Comparison of ENCODE assay signal across 13 cellular contexts in genomic region chr10:74929197-74929596, GRCh38.
DNase-seq lines count a peak whose midpoint lies in the region; ATAC-seq, FAIRE-seq and TF ChIP-seq lines count a peak whose summit lies in the region.
"Had no signal": no experiment of that assay in that cellular context is flagged by ENCODE, and none has a peak within 500 bp of the region (broad histone marks: within the 10 kb centered on the region; RNA-seq: fewer than 3 reads in every experiment).

No MANE protein-coding gene starts in this region.

- H3K9me3 Mint-ChIP-seq in CD14-positive monocyte, result no peaks in the 10 kb centered on the region
- H3K9me3 Mint-ChIP-seq: T-helper 2 cell treated with Interferon-gamma antibody and Interleukin-4, amounts not matched to agents 5 μg/mL and 100 μg/mL, for 36 hours had no signal

- 61 to 65% methylated on average over 5 of the region's 5 CpGs for WGBS in tibial nerve, 2 donors

- ATAC-seq in lower lobe of right lung (peak in 1 of 2 donors; percentile 31), GM18511 (IDR thresholded peaks at IDR 0.05; ENCODE audit: unreplicated experiment) (no peak)

- H3K27ac ChIP-seq in lower lobe of right lung (peak overlapping the region; percentile 36), tibial nerve (peak overlapping the region in 3 of 4 donors; percentile 20 to 90 (median 81))

- H3K9me3 ChIP-seq in lower lobe of right lung (no peaks in the 10 kb centered on the region), tibial nerve (no peaks in the 10 kb centered on the region)
- H3K9me3 ChIP-seq: right lobe of liver had no signal

- TF ChIP-seq EP300 in tibial nerve (IDR thresholded peaks at IDR 0.05), result no peak

- H3K36me3 ChIP-seq in lower lobe of right lung (no peaks in the 10 kb centered on the region), tibial nerve (no peaks in the 10 kb centered on the region)
- H3K36me3 ChIP-seq: right lobe of liver had no signal

- peaks cover 0 to 2% of the 10 kb centered on the region in 2 donors for H3K36me3 Mint-ChIP-seq in CD14-positive monocyte

- intact Hi-C loops in lower lobe of right lung (cut with DNase I), result no loop called here
- intact Hi-C loops in CD14-positive monocyte (cut with micrococcal nuclease), result no loop called here

- peaks cover 60% of the 10 kb centered on the region for H3K4me1 ChIP-seq in lower lobe of right lung
- peaks cover 0 to 85% (median 35%) of the 10 kb centered on the region in 4 donors for H3K4me1 ChIP-seq in tibial nerve

- H3K4me3 ChIP-seq in lower lobe of right lung, result no peak overlapping the region
- no peak overlapping the region for H3K4me3 ChIP-seq in tibial nerve
- H3K4me3 ChIP-seq: right lobe of liver had no signal

- no peak for FAIRE-seq in RCC 7860 (lab: Jason Lieb, UNC)

- TF ChIP-seq CTCF in lower lobe of right lung (IDR thresholded peaks at IDR 0.05), result no peak
- TF ChIP-seq CTCF in tibial nerve (IDR thresholded peaks at IDR 0.05), result no peak
- no peak for TF ChIP-seq CTCF in CD14-positive monocyte (IDR thresholded peaks at IDR 0.05)

- H3K27ac Mint-ChIP-seq in CD14-positive monocyte, result no peak overlapping the region
- H3K27ac Mint-ChIP-seq: T-helper 2 cell treated with Interferon-gamma antibody and Interleukin-4, amounts not matched to agents 5 μg/mL and 100 μg/mL, for 36 hours had no signal

- TF ChIP-seq POLR2A in tibial nerve (IDR thresholded peaks at IDR 0.05), result no peak

- no peaks in the 10 kb centered on the region for H3K27me3 ChIP-seq in lower lobe of right lung (ENCODE audit: low read depth)
- H3K27me3 ChIP-seq in tibial nerve, result no peaks in the 10 kb centered on the region
- H3K27me3 ChIP-seq: right lobe of liver had no signal

- no peaks in the 10 kb centered on the region for H3K27me3 Mint-ChIP-seq in CD14-positive monocyte (ENCODE audit: low read depth in 3 of 3)

- DNase-seq in M059J (ENCODE audit: low read depth), result peak; percentile 59
- DNase-seq in cerebellar cortex (ENCODE audit: low spot score), result peak; percentile 44
- DNase-seq in lower lobe of right lung, result no peak
- DNase-seq in tibial nerve (ENCODE audit: low spot score in 2 of 2), result no peak
- DNase-seq in CD14-positive monocyte (ENCODE audit: low spot score), result no peak
- no peak for DNase-seq in NCI-H2196 treated with DMSO at 0.1 percent for 48 hours (lab: John Stamatoyannopoulos, UW; ENCODE audit: unreplicated experiment)
- DNase-seq in RCC 7860 (ENCODE audit: low spot score), result no peak
- DNase-seq: activated CD4-positive, alpha-beta T cell treated with anti-CD3 and anti-CD28 coated beads, Interleukin-2, amount 50 U/mL, for 1 hour; NCI-H1436; NCI-H69; right lobe of liver had no signal

- H3K4me3 Mint-ChIP-seq in CD14-positive monocyte, result no peak overlapping the region
- H3K4me3 Mint-ChIP-seq: T-helper 2 cell treated with Interferon-gamma antibody and Interleukin-4, amounts not matched to agents 5 μg/mL and 100 μg/mL, for 36 hours had no signal

- peaks cover 16% of the 10 kb centered on the region for H3K4me1 Mint-ChIP-seq in CD14-positive monocyte

Comparison
In these comparisons a context has a peak if more than half of its experiments do, and no peak if none do; other contexts are left out.
1. DNase-seq: peak in M059J (single experiment) and cerebellar cortex (single experiment); none in lower lobe of right lung (single experiment), tibial nerve (0 of 2), CD14-positive monocyte (single experiment), NCI-H2196 treated with DMSO at 0.1 percent for 48 hours (single experiment) and RCC 7860 (single experiment).